ENCODE assay signal across 13 cellular contexts in the genomic region with DNA sequence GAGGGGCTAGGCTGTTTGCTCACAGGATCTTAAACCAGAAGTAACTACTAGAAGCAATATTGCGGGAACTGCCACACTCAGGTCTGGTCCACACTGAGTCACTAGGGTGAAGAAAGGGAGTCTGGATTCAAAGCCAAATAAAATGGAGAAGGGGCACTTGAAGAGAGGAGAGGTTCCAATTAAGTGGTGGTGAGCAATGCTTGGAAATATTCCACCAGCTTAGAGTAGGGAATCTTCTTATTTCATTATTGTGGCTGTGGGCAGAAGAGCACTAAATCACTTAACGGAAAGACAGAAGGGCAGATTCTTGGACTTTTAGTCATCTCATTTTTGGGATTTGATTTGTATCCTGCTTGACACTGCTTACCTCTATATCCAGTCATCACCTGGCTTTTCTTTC. TPM values are rescaled to one million over a fixed set of nuclear protein-coding genes. Genes with fewer than 3 reads are reported as not detected.
DNase-seq lines count a peak whose midpoint lies in the region; TF ChIP-seq lines count a peak whose summit lies in the region.
"Had no signal": no experiment of that assay in that cellular context is flagged by ENCODE, and none has a peak within 500 bp of the region (broad histone marks: within the 10 kb centered on the region; RNA-seq: fewer than 3 reads in every experiment).

No MANE protein-coding gene starts in this region.

- H3K36me3 ChIP-seq in SJSA1: no peaks in the 10 kb centered on the region
- no peaks in the 10 kb centered on the region for H3K36me3 ChIP-seq in adrenal gland (replicated peaks in 1 of 2)
- H3K36me3 ChIP-seq in tibial artery: no peaks in the 10 kb centered on the region
- H3K36me3 ChIP-seq: cardiac muscle cell, neutrophil had no signal

- no peak for TF ChIP-seq POLR2A in adrenal gland (IDR thresholded peaks at IDR 0.05)

- H3K4me3 ChIP-seq in SJSA1 (no peak overlapping the region), fibroblast of villous mesenchyme (ENCODE audit: low read depth, low read length) (no peak overlapping the region), adrenal gland (no peak overlapping the region), tibial artery (no peak overlapping the region)
- H3K4me3 ChIP-seq: cardiac muscle cell had no signal

- WGBS in adrenal gland, 4 donors: 42 to 85% (median 79%) methylated on average over 2 of the region's 2 CpGs

- TF ChIP-seq CTCF in fibroblast of villous mesenchyme (IDR thresholded peaks at IDR 0.05; ENCODE audit: insufficient read depth, low read depth, low read length) (no peak), adrenal gland (IDR thresholded peaks at IDR 0.05) (no peak), tibial artery (IDR thresholded peaks at IDR 0.05) (no peak)

- no peaks in the 10 kb centered on the region for H3K27me3 ChIP-seq in SJSA1 (replicated peaks)
- no peaks in the 10 kb centered on the region for H3K27me3 ChIP-seq in adrenal gland
- H3K27me3 ChIP-seq in tibial artery: no peaks in the 10 kb centered on the region
- H3K27me3 ChIP-seq: cardiac muscle cell had no signal

- intact Hi-C loops in adrenal gland (cut with DNase I): no loop called here
- intact Hi-C loops in head of caudate nucleus (cut with DNase I): no loop called here
- intact Hi-C loops in tibial artery (cut with DNase I; ENCODE audit: low total_unique reads): no loop called here

- peaks cover 37% of the 10 kb centered on the region for H3K4me1 ChIP-seq in SJSA1 (replicated peaks)
- no peaks in the 10 kb centered on the region for H3K4me1 ChIP-seq in adrenal gland (replicated peaks in 1 of 2)
- H3K4me1 ChIP-seq in tibial artery: no peaks in the 10 kb centered on the region

- H3K9me3 ChIP-seq in SJSA1 (replicated peaks): no peaks in the 10 kb centered on the region
- no peaks in the 10 kb centered on the region for H3K9me3 ChIP-seq in adrenal gland (replicated peaks in 1 of 3)
- H3K9me3 ChIP-seq in tibial artery: no peaks in the 10 kb centered on the region
- H3K9me3 ChIP-seq: neutrophil had no signal

- DNase-seq in NCI-H82 (lab: John Stamatoyannopoulos, UW) (peak; percentile 12), NCI-H82 treated with DMSO at 0.1 percent for 48 hours (lab: John Stamatoyannopoulos, UW; ENCODE audit: unreplicated experiment) (no peak), SJSA1 (ENCODE audit: low read depth in 1 of 2, low spot score in 2 of 2) (peak; percentile 61 to 78), fibroblast of villous mesenchyme (ENCODE audit: low read depth) (peak; percentile 26), adrenal gland (no peak), head of caudate nucleus (no peak), tibial artery (no peak), DMS 273 treated with DMSO at 0.1 percent for 48 hours (lab: John Stamatoyannopoulos, UW) (no peak)
- DNase-seq: activated B cell treated with CpG ODN at 0.5 μM for 24 hours; NCI-H2171 treated with DMSO at 0.1 percent for 48 hours; stimulated activated naive CD4-positive, alpha-beta T cell had no signal

- H3K27ac ChIP-seq in SJSA1 (peak overlapping the region; percentile 44), adrenal gland (no peak overlapping the region), tibial artery (no peak overlapping the region)
- H3K27ac ChIP-seq: cardiac muscle cell, neutrophil had no signal

RNA-seq across cellular contexts. Expression of gene PPP1R12A, which starts 48.6 kb away (rescaled TPM):
- 91.9 and 93.8 TPM in 2 replicates for total RNA-seq in SJSA1 (2014; rRNA removed; shearing (Covaris generic))
- total RNA-seq in fibroblast of villous mesenchyme (188 and 207 TPM in 2 replicates), adrenal gland (10 to 100 TPM; 26.6 to 81.2 (median 50.0) TPM)
- polyA plus RNA-seq in adrenal gland: 10 to 100 TPM; 17.0 to 58.7 (median 27.9) TPM

Comparison
In these comparisons a context has a peak if more than half of its experiments do, and no peak if none do; other contexts are left out.
1. DNase-seq: peak in NCI-H82 (single experiment), SJSA1 (2 of 2) and fibroblast of villous mesenchyme (single experiment); none in NCI-H82 treated with DMSO at 0.1 percent for 48 hours (single experiment), adrenal gland (0 of 7), head of caudate nucleus (0 of 42), tibial artery (0 of 2) and DMS 273 treated with DMSO at 0.1 percent for 48 hours (single experiment).